ENCODE assay signal across 8 cellular contexts in genomic region chr11:2699531-2700414, GRCh38. TPM values are rescaled to one million over a fixed set of nuclear protein-coding genes. Genes with fewer than 3 reads are reported as not detected.
DNase-seq lines count a peak whose midpoint lies in the region; ATAC-seq and FAIRE-seq lines count a peak whose summit lies in the region.

Gene KCNQ1OT1 (minus strand): TSS chr11:2699994.

- FAIRE-seq in RCC 7860 (lab: Jason Lieb, UNC), result peak; percentile 41

- peak; percentile 86 for DNase-seq in DMS79 treated with DMSO at 0.1 percent for 48 hours (lab: John Stamatoyannopoulos, UW)
- peak; percentile 47 for DNase-seq in KG1 (lab: John Stamatoyannopoulos, UW)
- peak; percentile 88 for DNase-seq in RCC 7860 (ENCODE audit: low spot score)
- peak; percentile 90 for DNase-seq in fibroblast of peridontal ligament (ENCODE audit: extremely low read depth)
- peak; percentile 90 for DNase-seq in natural killer cell treated with Interleukin-12 subunit alpha and Interleukin-12 subunit beta and Interleukin-15 and Interleukin-18, amount 100 ng/mL, for 72 hours (ENCODE audit: low spot score)
- DNase-seq in stimulated activated naive CD4-positive, alpha-beta T cell (lab: John Stamatoyannopoulos, UW), result peak; percentile 76 to 87 (median 84)

- peak within 1 kb of the TSS; percentile 68 for H3K27ac Mint-ChIP-seq in activated T-helper 17 cell treated with anti-CD3 and anti-CD28 coated beads, Interleukin-2, amount 50 U/mL, for 72 hours
- peak within 1 kb of the TSS; percentile 11 to 49 for H3K27ac Mint-ChIP-seq in natural killer cell treated with Interleukin-12 subunit alpha and Interleukin-12 subunit beta and Interleukin-15 and Interleukin-18, amount 100 ng/mL, for 72 hours

- ATAC-seq in GM21717 (IDR thresholded peaks at IDR 0.05; ENCODE audit: unreplicated experiment), result peak; percentile 90
- ATAC-seq in activated T-helper 17 cell treated with anti-CD3 and anti-CD28 coated beads, Interleukin-2, amount 50 U/mL, for 72 hours (replicated peaks), result peak; percentile 98
- ATAC-seq in natural killer cell treated with Interleukin-12 subunit alpha and Interleukin-12 subunit beta and Interleukin-15 and Interleukin-18, amount 100 ng/mL, for 72 hours, result peak; percentile 95 to 96

- peaks cover 4% of the 10 kb centered on the region for H3K4me1 Mint-ChIP-seq in activated T-helper 17 cell treated with anti-CD3 and anti-CD28 coated beads, Interleukin-2, amount 50 U/mL, for 72 hours
- peaks cover 7 to 11% of the 10 kb centered on the region in 2 donors for H3K4me1 Mint-ChIP-seq in natural killer cell treated with Interleukin-12 subunit alpha and Interleukin-12 subunit beta and Interleukin-15 and Interleukin-18, amount 100 ng/mL, for 72 hours (ENCODE audit: low read depth in 2 of 2)

- H3K9me3 Mint-ChIP-seq in activated T-helper 17 cell treated with anti-CD3 and anti-CD28 coated beads, Interleukin-2, amount 50 U/mL, for 72 hours, result no peaks in the 10 kb centered on the region
- no peaks in the 10 kb centered on the region for H3K9me3 Mint-ChIP-seq in natural killer cell treated with Interleukin-12 subunit alpha and Interleukin-12 subunit beta and Interleukin-15 and Interleukin-18, amount 100 ng/mL, for 72 hours

- no peaks in the 10 kb centered on the region for H3K27me3 Mint-ChIP-seq in activated T-helper 17 cell treated with anti-CD3 and anti-CD28 coated beads, Interleukin-2, amount 50 U/mL, for 72 hours
- H3K27me3 Mint-ChIP-seq in natural killer cell treated with Interleukin-12 subunit alpha and Interleukin-12 subunit beta and Interleukin-15 and Interleukin-18, amount 100 ng/mL, for 72 hours, result no peaks in the 10 kb centered on the region

- peak within 1 kb of the TSS; percentile 80 for H3K4me3 Mint-ChIP-seq in activated T-helper 17 cell treated with anti-CD3 and anti-CD28 coated beads, Interleukin-2, amount 50 U/mL, for 72 hours
- H3K4me3 Mint-ChIP-seq in natural killer cell treated with Interleukin-12 subunit alpha and Interleukin-12 subunit beta and Interleukin-15 and Interleukin-18, amount 100 ng/mL, for 72 hours, result peak within 1 kb of the TSS; percentile 85

- H3K36me3 Mint-ChIP-seq in activated T-helper 17 cell treated with anti-CD3 and anti-CD28 coated beads, Interleukin-2, amount 50 U/mL, for 72 hours (ENCODE audit: low read depth), result no peaks in the 10 kb centered on the region
- H3K36me3 Mint-ChIP-seq in natural killer cell treated with Interleukin-12 subunit alpha and Interleukin-12 subunit beta and Interleukin-15 and Interleukin-18, amount 100 ng/mL, for 72 hours, result no peaks in the 10 kb centered on the region

RNA-seq across cellular contexts. Expression of gene KCNQ1OT1, which starts in this region (rescaled TPM):
- under 1 TPM; 0.24 to 0.64 TPM for total RNA-seq in activated T-helper 17 cell treated with anti-CD3 and anti-CD28 coated beads, Interleukin-2, amount 50 U/mL, for 72 hours
- 1 to 10 TPM in 1 of 2 donors, under 1 TPM in 1; 0.52 to 1.1 TPM for total RNA-seq in natural killer cell treated with Interleukin-12 subunit alpha and Interleukin-12 subunit beta and Interleukin-15 and Interleukin-18, amount 100 ng/mL, for 72 hours

Comparison
In these comparisons a context has a peak if more than half of its experiments do, and no peak if none do; other contexts are left out.
1. Peak in every context shown above with its lines: DNase-seq and ATAC-seq.
2. Peak in ATAC-seq in activated T-helper 17 cell treated with anti-CD3 and anti-CD28 coated beads, Interleukin-2, amount 50 U/mL, for 72 hours; RNA of the gene not detected or under 1 TPM.